19 cellular contexts compared by ENCODE assay signal in the genomic region with DNA sequence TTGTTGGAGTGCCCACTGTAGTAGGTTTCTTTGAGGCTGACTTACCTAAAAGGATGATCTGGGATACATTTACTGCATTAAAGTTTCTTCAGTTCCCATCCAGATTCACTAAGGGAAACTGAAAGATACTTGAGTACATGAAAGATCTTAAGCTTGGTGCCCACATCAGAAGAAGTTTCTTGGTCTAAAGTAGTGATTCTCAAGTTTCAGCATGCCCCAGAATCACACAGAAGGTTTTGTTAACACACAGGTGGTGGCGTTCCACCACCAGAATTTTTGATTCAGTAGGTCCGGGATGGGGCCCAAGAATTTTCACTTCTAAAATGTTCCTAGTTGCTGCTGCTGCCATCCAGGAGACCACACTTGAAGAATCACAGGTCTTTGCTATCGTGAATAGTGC.
"Had no signal": no experiment of that assay in that cellular context is flagged by ENCODE, and none has a peak within 500 bp of the region (broad histone marks: within the 10 kb centered on the region; RNA-seq: fewer than 3 reads in every experiment).

No MANE protein-coding gene starts in this region.

- H3K9me3 ChIP-seq: esophagus muscularis mucosa, ovary, right atrium auricular region, stomach, thoracic aorta, transverse colon had no signal

- H2AFZ ChIP-seq: neural progenitor cell had no signal

- H3K36me3 ChIP-seq: esophagus muscularis mucosa, neural progenitor cell, ovary, right atrium auricular region, stomach, thoracic aorta, transverse colon had no signal

- ATAC-seq: left colon; left ventricle myocardium superior; natural killer cell treated with Interleukin-12 subunit alpha and Interleukin-12 subunit beta and Interleukin-15 and Interleukin-18, amount 100 ng/mL, for 72 hours had no signal

- H3K4me3 ChIP-seq: esophagus muscularis mucosa, lung, neural progenitor cell, ovary, right atrium auricular region, stomach, thoracic aorta, transverse colon had no signal

- H3K4me1 ChIP-seq: esophagus muscularis mucosa, right atrium auricular region, stomach, transverse colon had no signal

- H3K27ac ChIP-seq: esophagus muscularis mucosa, neural progenitor cell, ovary, right atrium auricular region, stomach, thoracic aorta, transverse colon had no signal

- DNase-seq: effector memory CD4-positive, alpha-beta T cell; left colon; left ventricle myocardium superior; mesenchymal stem cell; midbrain; nucleus accumbens; ovary; small intestine; stimulated activated CD4-positive, alpha-beta T cell treated with anti-CD3 and anti-CD28 coated beads, Interleukin-12 subunit alpha, Interleukin-12 subunit beta, amount 100 ng/mL, for 4 hours; stimulated activated naive CD4-positive, alpha-beta T cell; stomach; substantia nigra; transverse colon had no signal

- H3K27me3 ChIP-seq: esophagus muscularis mucosa, neural progenitor cell, ovary, right atrium auricular region, stomach, transverse colon had no signal

- H3K9ac ChIP-seq: neural progenitor cell had no signal

- H3K4me2 ChIP-seq: neural progenitor cell had no signal
